21 cellular contexts compared by ENCODE assay signal in the genomic region with DNA sequence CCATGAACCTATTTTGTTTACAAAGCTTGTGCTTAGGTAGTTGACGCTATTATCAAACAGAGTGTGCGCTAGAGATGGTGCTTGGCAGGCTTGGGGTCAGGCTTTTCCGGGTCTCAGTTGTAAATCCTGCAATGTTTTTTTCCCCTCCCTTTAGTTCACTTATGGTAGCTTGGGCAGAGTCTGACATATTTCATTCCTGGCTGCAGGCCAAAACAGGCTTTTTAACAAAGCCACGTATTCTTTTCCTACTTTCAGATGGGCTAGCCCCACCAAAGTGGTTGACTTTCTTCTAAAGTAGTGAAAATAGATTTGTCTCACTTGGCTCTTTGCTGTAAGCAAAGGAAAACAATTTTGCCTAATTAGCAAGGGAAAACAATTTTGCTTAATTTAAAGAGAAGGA. TPM values are rescaled to one million over a fixed set of nuclear protein-coding genes. Genes with fewer than 3 reads are reported as not detected.
A peak's percentile ranks its signal among the peaks of the same experiment; 100 is the strongest.
DNase-seq lines count a peak whose midpoint lies in the region; ATAC-seq and TF ChIP-seq lines count a peak whose summit lies in the region.
"Had no signal": no experiment of that assay in that cellular context is flagged by ENCODE, and none has a peak within 500 bp of the region (broad histone marks: within the 10 kb centered on the region; RNA-seq: fewer than 3 reads in every experiment).

No MANE protein-coding gene starts in this region.

- H3K27ac ChIP-seq in GM23338 (ENCODE audit: low read depth) (no peak overlapping the region), thyroid gland (no peak overlapping the region)
- H3K27ac ChIP-seq: pancreas, uterus had no signal

- no peaks in the 10 kb centered on the region for H4K20me1 ChIP-seq in GM23338 (replicated peaks; ENCODE audit: insufficient read depth)

- H3F3A ChIP-seq in GM23338 (replicated peaks; ENCODE audit: low read depth) = no peaks in the 10 kb centered on the region

- no peak overlapping the region for H3K27ac Mint-ChIP-seq in GM23338
- H3K27ac Mint-ChIP-seq in nephron progenitor cell = peak overlapping the region; percentile 80
- H3K27ac Mint-ChIP-seq: immature natural killer cell, naive B cell had no signal

- peak overlapping the region; percentile 40; the same call in 1 of the 2 replicates for H2AFZ ChIP-seq in GM23338

- H3K4me3 ChIP-seq in GM23338 (no peak overlapping the region), thyroid gland (replicated peaks in 1 of 3) (no peak overlapping the region), H7 (ENCODE audit: insufficient read depth, low read depth, low read length) (no peak overlapping the region)
- H3K4me3 ChIP-seq: pancreas, uterus had no signal

- H3K27me3 Mint-ChIP-seq in GM23338 (ENCODE audit: insufficient read depth, low read depth, poor library complexity) = no peaks in the 10 kb centered on the region
- H3K27me3 Mint-ChIP-seq in nephron progenitor cell (ENCODE audit: low read depth, poor library complexity) = no peaks in the 10 kb centered on the region
- H3K27me3 Mint-ChIP-seq: naive B cell had no signal

- DNase-seq in GM23338 (ENCODE audit: low spot score) = no peak
- peak; percentile 4 for DNase-seq in RPMI8226
- DNase-seq in dermis microvascular lymphatic vessel endothelial cell (ENCODE audit: low read depth in 2 of 2) = peak; percentile 2 to 8
- DNase-seq in nephron progenitor cell = no peak
- DNase-seq in thyroid gland = no peak
- DNase-seq in H7 = no peak
- no peak for DNase-seq in NCI-H187 treated with DMSO at 0.1 percent for 48 hours (lab: John Stamatoyannopoulos, UW)
- DNase-seq: activated CD4-positive, alpha-beta T cell treated with anti-CD3 and anti-CD28 coated beads, Interleukin-2, amount 50 U/mL, for 1 hour; activated CD8-positive, alpha-beta memory T cell treated with anti-CD3 and anti-CD28 coated beads, Interleukin-2, amount 50 U/mL, for 48 hours; activated gamma-delta T cell treated with Interleukin-2 at 50 U/mL for 16 hours; cortex of kidney; erythroblast; head of caudate nucleus; immature natural killer cell; mammary epithelial cell; naive B cell; NCI-H226; pancreas; uterus had no signal

- no peaks in the 10 kb centered on the region for H3K79me2 ChIP-seq in GM23338 (replicated peaks; ENCODE audit: insufficient read depth)

- H3K9me3 ChIP-seq in thyroid gland = no peaks in the 10 kb centered on the region
- H3K9me3 ChIP-seq: pancreas, uterus had no signal

- TF ChIP-seq POLR2A in thyroid gland (IDR thresholded peaks at IDR 0.05) = no peak

- peaks cover 11% of the 10 kb centered on the region for H3K4me1 Mint-ChIP-seq in GM23338
- peaks cover 48% of the 10 kb centered on the region for H3K4me1 Mint-ChIP-seq in nephron progenitor cell
- H3K4me1 Mint-ChIP-seq: immature natural killer cell, naive B cell had no signal

- intact Hi-C loops in thyroid gland (cut with DNase I) = no loop called here

- H3K36me3 Mint-ChIP-seq in GM23338 (ENCODE audit: low read depth) (no peaks in the 10 kb centered on the region), nephron progenitor cell (ENCODE audit: low read depth) (peaks cover 25% of the 10 kb centered on the region)
- H3K36me3 Mint-ChIP-seq: immature natural killer cell, naive B cell had no signal

- no peaks in the 10 kb centered on the region for H3K36me3 ChIP-seq in GM23338 (ENCODE audit: insufficient read depth)
- no peaks in the 10 kb centered on the region for H3K36me3 ChIP-seq in thyroid gland
- no peaks in the 10 kb centered on the region for H3K36me3 ChIP-seq in H7 (replicated peaks; ENCODE audit: control insufficient read depth, insufficient read depth, low read length)
- H3K36me3 ChIP-seq: pancreas, uterus had no signal

- no peak for ATAC-seq in GM23338
- ATAC-seq in HG03039 (IDR thresholded peaks at IDR 0.05; ENCODE audit: unreplicated experiment) = no peak
- ATAC-seq: pancreas had no signal

- no peak for TF ChIP-seq CTCF in GM23338 (conservative IDR thresholded peaks at IDR 0.05; ENCODE audit: low read depth in 2 of 2)
- no peak for TF ChIP-seq CTCF in nephron progenitor cell (IDR thresholded peaks at IDR 0.05)
- TF ChIP-seq CTCF in thyroid gland (IDR thresholded peaks at IDR 0.05) = no peak

- H3K4me1 ChIP-seq in GM23338 (ENCODE audit: insufficient read depth) = 0 out of 2 replicates have a peak, but pooled peaks cover 6% of the 10 kb centered on the region
- H3K4me1 ChIP-seq in thyroid gland = no peaks in the 10 kb centered on the region
- H3K4me1 ChIP-seq: pancreas, uterus had no signal

- H3K4me3 Mint-ChIP-seq in GM23338 (no peak overlapping the region), nephron progenitor cell (peak overlapping the region; percentile 23)
- H3K4me3 Mint-ChIP-seq: immature natural killer cell, naive B cell had no signal

- H3K27me3 ChIP-seq in GM23338 (ENCODE audit: insufficient read depth) (no peaks in the 10 kb centered on the region), thyroid gland (no peaks in the 10 kb centered on the region), H7 (ENCODE audit: control insufficient read depth, insufficient read depth, low read length) (no peaks in the 10 kb centered on the region)
- H3K27me3 ChIP-seq: pancreas, uterus had no signal

- H3K9me3 Mint-ChIP-seq in GM23338 = no peaks in the 10 kb centered on the region
- peaks cover 25% of the 10 kb centered on the region for H3K9me3 Mint-ChIP-seq in nephron progenitor cell

- no peak overlapping the region for H3K4me2 ChIP-seq in GM23338

- 46 to 54% methylated on average over 4 of the region's 4 CpGs for WGBS in thyroid gland, 2 donors

- no peaks in the 10 kb centered on the region for H3K9me2 ChIP-seq in GM23338 (ENCODE audit: insufficient read depth)

TF ChIP-seq in GM23338, 12 proteins besides CTCF, POLR2A, EP300 and RAD21:
- TF ChIP-seq, protein P1, sequence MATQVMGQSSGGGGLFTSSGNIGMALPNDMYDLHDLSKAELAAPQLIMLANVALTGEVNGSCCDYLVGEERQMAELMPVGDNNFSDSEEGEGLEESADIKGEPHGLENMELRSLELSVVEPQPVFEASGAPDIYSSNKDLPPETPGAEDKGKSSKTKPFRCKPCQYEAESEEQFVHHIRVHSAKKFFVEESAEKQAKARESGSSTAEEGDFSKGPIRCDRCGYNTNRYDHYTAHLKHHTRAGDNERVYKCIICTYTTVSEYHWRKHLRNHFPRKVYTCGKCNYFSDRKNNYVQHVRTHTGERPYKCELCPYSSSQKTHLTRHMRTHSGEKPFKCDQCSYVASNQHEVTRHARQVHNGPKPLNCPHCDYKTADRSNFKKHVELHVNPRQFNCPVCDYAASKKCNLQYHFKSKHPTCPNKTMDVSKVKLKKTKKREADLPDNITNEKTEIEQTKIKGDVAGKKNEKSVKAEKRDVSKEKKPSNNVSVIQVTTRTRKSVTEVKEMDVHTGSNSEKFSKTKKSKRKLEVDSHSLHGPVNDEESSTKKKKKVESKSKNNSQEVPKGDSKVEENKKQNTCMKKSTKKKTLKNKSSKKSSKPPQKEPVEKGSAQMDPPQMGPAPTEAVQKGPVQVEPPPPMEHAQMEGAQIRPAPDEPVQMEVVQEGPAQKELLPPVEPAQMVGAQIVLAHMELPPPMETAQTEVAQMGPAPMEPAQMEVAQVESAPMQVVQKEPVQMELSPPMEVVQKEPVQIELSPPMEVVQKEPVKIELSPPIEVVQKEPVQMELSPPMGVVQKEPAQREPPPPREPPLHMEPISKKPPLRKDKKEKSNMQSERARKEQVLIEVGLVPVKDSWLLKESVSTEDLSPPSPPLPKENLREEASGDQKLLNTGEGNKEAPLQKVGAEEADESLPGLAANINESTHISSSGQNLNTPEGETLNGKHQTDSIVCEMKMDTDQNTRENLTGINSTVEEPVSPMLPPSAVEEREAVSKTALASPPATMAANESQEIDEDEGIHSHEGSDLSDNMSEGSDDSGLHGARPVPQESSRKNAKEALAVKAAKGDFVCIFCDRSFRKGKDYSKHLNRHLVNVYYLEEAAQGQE (IDR thresholded peaks at IDR 0.05; ENCODE audit: unreplicated experiment) = no peak
- no peak for TF ChIP-seq ZNF114 (CRISPR knock-in tag; IDR thresholded peaks at IDR 0.05)

RNA-seq across cellular contexts. Expression of a gene that starts 58.0 kb away (rescaled TPM):
- 13.6 and 18.4 TPM in 2 replicates for total RNA-seq in GM23338 (2014; rRNA removed; shearing (Covaris generic))
- 2.6 and 2.8 TPM in 2 replicates for polyA plus RNA-seq in GM23338 (2016; fragmentation: Nextera tagmentation; extraction: Ambion mirVana)
- total RNA-seq in dermis microvascular lymphatic vessel endothelial cell = 0.13 and 0.38 TPM in 2 replicates
- 1 to 10 TPM; 1.0 to 3.9 (median 2.5) TPM for total RNA-seq in thyroid gland
- total RNA-seq in H7 (2014; rRNA removed; shearing (Covaris generic)) = 22.6 and 29.2 TPM in 2 replicates
- total RNA-seq: T-helper 1 cell treated with Interleukin-12 subunit alpha and Interleukin-12 subunit beta and Interleukin-4 antibody, amounts not matched to agents 30 ng/mL and 1 ng/mL, for 36 hours had no signal
- polyA plus RNA-seq: immature natural killer cell had no signal

Comparison
In these comparisons a context has a peak if more than half of its experiments do, and no peak if none do; other contexts are left out.
1. DNase-seq: peak in RPMI8226 (single experiment) and dermis microvascular lymphatic vessel endothelial cell (2 of 2); none in GM23338 (single experiment), nephron progenitor cell (single experiment), thyroid gland (0 of 2), H7 (single experiment) and NCI-H187 treated with DMSO at 0.1 percent for 48 hours (single experiment).